ENCODE assay signal across 8 cellular contexts in genomic region chr13:114067886-114068722, GRCh38.
DNase-seq lines count a peak whose midpoint lies in the region; ATAC-seq, FAIRE-seq and TF ChIP-seq lines count a peak whose summit lies in the region.

No MANE protein-coding gene starts in this region.

- WGBS in testis, 2 donors: 60 to 74% methylated on average over 24 of the region's 24 CpGs

- H3K36me3 ChIP-seq in kidney (ENCODE audit: control insufficient read depth in 1 of 2, insufficient read depth in 2 of 2, low read length in 2 of 2) (no peaks in the 10 kb centered on the region), testis (ENCODE audit: low read depth, missing control alignments) (no peaks in the 10 kb centered on the region)

- peak; percentile 55 for DNase-seq in GM12864 (ENCODE audit: low read depth)
- DNase-seq in activated T-cell treated with anti-CD3 and anti-CD28 coated beads, Interleukin-2, amount 50 U/mL, for 1 hour: peak; percentile 62
- peak; percentile 80 for DNase-seq in kidney
- no peak for DNase-seq in testis
- DNase-seq in hippocampal formation (lab: John Stamatoyannopoulos, UW): no peak
- no peak for DNase-seq in NCI-H1105 treated with DMSO at 0.1 percent for 48 hours (lab: John Stamatoyannopoulos, UW)

- H3K4me1 ChIP-seq in kidney (ENCODE audit: control insufficient read depth in 1 of 2, insufficient read depth in 1 of 2, low read depth in 1 of 2, low read length in 2 of 2) (peaks cover 3 to 22% of the 10 kb centered on the region in 2 donors), testis (peaks cover 42% of the 10 kb centered on the region)

- TF ChIP-seq CTCF in GM12864 (IDR thresholded peaks at IDR 0.05; ENCODE audit: low read depth, low read length, missing control alignments) (no peak), kidney (IDR thresholded peaks at IDR 0.05; ENCODE audit: borderline replicate concordance, extremely low read depth, insufficient read depth) (no peak), testis (IDR thresholded peaks at IDR 0.05) (no peak)

- ATAC-seq in HG02588 (IDR thresholded peaks at IDR 0.05; ENCODE audit: unreplicated experiment) (peak; percentile 26), HG02970 (IDR thresholded peaks at IDR 0.05; ENCODE audit: low FRiP score, unreplicated experiment) (no peak)

- peak overlapping the region; percentile 5; the same call in 1 of the 2 replicates for H3K4me3 ChIP-seq in GM12864 (ENCODE audit: low read depth, low read length)
- no peak overlapping the region for H3K4me3 ChIP-seq in kidney (ENCODE audit: low read length in 2 of 2)
- no peak overlapping the region for H3K4me3 ChIP-seq in testis

- H3K9me3 ChIP-seq in kidney (ENCODE audit: control insufficient read depth in 1 of 2, low read length in 2 of 2): no peaks in the 10 kb centered on the region
- no peaks in the 10 kb centered on the region for H3K9me3 ChIP-seq in testis

- no peak overlapping the region for H3K9ac ChIP-seq in kidney (ENCODE audit: low read length in 2 of 2)

- no peak for FAIRE-seq in kidney (lab: Jason Lieb, UNC)

- intact Hi-C loops in kidney (cut with DNase I): no loop called here
- intact Hi-C loops in testis (cut with DNase I; ENCODE audit: low total_unique reads): no loop called here

- no peaks in the 10 kb centered on the region for H3K27me3 ChIP-seq in testis

- TF ChIP-seq POLR2A in testis (IDR thresholded peaks at IDR 0.05): no peak

- H3K27ac ChIP-seq in kidney (ENCODE audit: low read depth in 2 of 2, low read length in 2 of 2): no peak overlapping the region
- H3K27ac ChIP-seq in testis: peak overlapping the region; percentile 68 to 91

Comparison
In these comparisons a context has a peak if more than half of its experiments do, and no peak if none do; other contexts are left out.
1. DNase-seq: peak in GM12864 (single experiment), activated T-cell treated with anti-CD3 and anti-CD28 coated beads, Interleukin-2, amount 50 U/mL, for 1 hour (single experiment) and kidney (single experiment); none in testis (single experiment), hippocampal formation (0 of 2) and NCI-H1105 treated with DMSO at 0.1 percent for 48 hours (single experiment).
2. H3K27ac ChIP-seq: peak in testis (2 of 2); none in kidney (0 of 2).